ENCODE assay signal across 8 cellular contexts in genomic region chr7:138459300-138460175, GRCh38. TPM values are rescaled to one million over a fixed set of nuclear protein-coding genes. Genes with fewer than 3 reads are reported as not detected.
DNase-seq lines count a peak whose midpoint lies in the region; ATAC-seq and TF ChIP-seq lines count a peak whose summit lies in the region.

No MANE protein-coding gene starts in this region.

- intact Hi-C loops in prostate gland (cut with DNase I): no loop called here
- intact Hi-C loops in uterus (cut with DNase I; ENCODE audit: low total_unique reads): no loop called here

- H3K27ac ChIP-seq in right atrium auricular region: peak overlapping the region in 1 of 2 donors; percentile 98
- H3K27ac ChIP-seq in prostate gland: peak overlapping the region; percentile 29 to 55
- H3K27ac ChIP-seq in uterus: peak overlapping the region; percentile 19 to 61

- WGBS in prostate gland: 11% methylated on average over 27 of the region's 34 CpGs

- H3K4me1 ChIP-seq in right atrium auricular region: peaks cover 0 to 9% of the 10 kb centered on the region in 2 donors
- no peaks in the 10 kb centered on the region for H3K4me1 ChIP-seq in prostate gland (replicated peaks)
- H3K4me1 ChIP-seq in uterus: peaks cover 0 to 3% of the 10 kb centered on the region in 2 donors

- TF ChIP-seq CTCF in GM12875 (IDR thresholded peaks at IDR 0.05; ENCODE audit: borderline replicate concordance, insufficient read depth, low read depth, low read length): no peak
- peak in 1 of 2 donors; percentile 46 for TF ChIP-seq CTCF in right atrium auricular region (IDR thresholded peaks at IDR 0.05)
- TF ChIP-seq CTCF in prostate gland (IDR thresholded peaks at IDR 0.05): peak in 2 of 4 experiments; percentile 45 to 48
- TF ChIP-seq CTCF in uterus (IDR thresholded peaks at IDR 0.05): peak; percentile 14 to 49 (median 26)

- no peak for TF ChIP-seq POLR2A in prostate gland (IDR thresholded peaks at IDR 0.05)
- TF ChIP-seq POLR2A in uterus (IDR thresholded peaks at IDR 0.05): no peak

- peak; percentile 98 for DNase-seq in NCI-H1436 (lab: John Stamatoyannopoulos, UW)
- peak; percentile 93 to 97 for DNase-seq in SW 1271 (lab: John Stamatoyannopoulos, UW)
- DNase-seq in amygdala (lab: John Stamatoyannopoulos, UW): peak in 53 of 56 donors; percentile 72 to 100 (median 98)
- DNase-seq in right atrium auricular region (ENCODE audit: low spot score): peak; percentile 98
- DNase-seq in prostate gland (ENCODE audit: low spot score): peak; percentile 97
- peak; percentile 97 to 98 for DNase-seq in uterus

- peak overlapping the region; percentile 39 for H3K4me3 ChIP-seq in GM12875 (ENCODE audit: low read depth, low read length)
- peak overlapping the region; percentile 13 to 97 for H3K4me3 ChIP-seq in right atrium auricular region
- H3K4me3 ChIP-seq in prostate gland: peak overlapping the region in 1 of 2 donors; percentile 83
- H3K4me3 ChIP-seq in uterus: peak overlapping the region; percentile 13 to 78

- peak; percentile 76 for ATAC-seq in HG02852 (IDR thresholded peaks at IDR 0.05; ENCODE audit: unreplicated experiment)

- no peaks in the 10 kb centered on the region for H3K36me3 ChIP-seq in right atrium auricular region
- no peaks in the 10 kb centered on the region for H3K36me3 ChIP-seq in prostate gland
- H3K36me3 ChIP-seq in uterus: no peaks in the 10 kb centered on the region

- H3K27me3 ChIP-seq in right atrium auricular region (no peaks in the 10 kb centered on the region), prostate gland (replicated peaks; ENCODE audit: insufficient read depth) (no peaks in the 10 kb centered on the region), uterus (no peaks in the 10 kb centered on the region)

- no peaks in the 10 kb centered on the region for H3K9me3 ChIP-seq in right atrium auricular region
- no peaks in the 10 kb centered on the region for H3K9me3 ChIP-seq in prostate gland
- H3K9me3 ChIP-seq in uterus: no peaks in the 10 kb centered on the region

RNA-seq across cellular contexts. Expression of gene TRIM24, which starts 0.5 kb away (rescaled TPM):
- total RNA-seq in right atrium auricular region: 10 to 100 TPM; 14.2 to 16.4 TPM
- total RNA-seq in prostate gland: 10 to 100 TPM; 38.9 to 42.6 TPM
- 10 to 100 TPM in 2 of 4 donors, 1 to 10 TPM in 2; 5.9 to 20.6 (median 14.7) TPM for total RNA-seq in uterus
